ENCODE assay signal across 36 cellular contexts in the genomic region with DNA sequence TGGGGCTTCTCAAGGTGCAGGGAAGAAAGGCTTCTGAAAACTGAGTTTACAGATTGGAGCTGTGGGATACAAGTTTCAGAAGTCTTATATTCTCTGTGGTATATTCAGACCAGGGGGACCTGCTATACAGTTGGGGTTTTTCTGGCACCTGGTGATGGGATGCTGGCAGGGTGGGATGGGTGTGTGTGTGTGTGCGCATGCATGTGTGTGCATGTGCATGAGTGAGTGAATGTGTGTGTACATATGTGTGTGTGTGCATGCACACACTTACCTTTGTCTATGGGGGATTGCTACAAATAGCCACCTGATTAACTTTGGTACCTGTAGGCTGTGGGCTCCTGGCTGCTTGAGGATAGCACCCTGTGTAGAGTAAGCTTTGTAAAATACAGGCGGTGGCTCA.
"Had no signal": no experiment of that assay in that cellular context is flagged by ENCODE, and none has a peak within 500 bp of the region (broad histone marks: within the 10 kb centered on the region; RNA-seq: fewer than 3 reads in every experiment).

No MANE protein-coding gene starts in this region.

- H3K4me3 ChIP-seq: adrenal gland, body of pancreas, breast epithelium, cardiac muscle cell, colonic mucosa, esophagus squamous epithelium, gastroesophageal sphincter had no signal

- H3K27ac Mint-ChIP-seq: activated CD4-positive, alpha-beta memory T cell treated with anti-CD3 and anti-CD28 coated beads for 36 hours; activated CD4-positive, alpha-beta T cell treated with anti-CD3 and anti-CD28 coated beads for 36 hours; activated CD4-positive, alpha-beta T cell treated with anti-CD3 and anti-CD28 coated beads, Interleukin-2, amount 10 ng/mL, durations not matched to agents 24 days and 14 days; activated CD8-positive, alpha-beta memory T cell treated with anti-CD3 and anti-CD28 coated beads, Interleukin-2, amount 10 ng/mL, durations not matched to agents 7 days and 5 days; activated CD8-positive, alpha-beta T cell treated with anti-CD3 and anti-CD28 coated beads, Interleukin-2, amount 10 ng/mL, durations not matched to agents 7 days and 5 days; activated naive CD4-positive, alpha-beta T cell treated with anti-CD3 and anti-CD28 coated beads for 36 hours; activated naive CD4-positive, alpha-beta T cell treated with anti-CD3 and anti-CD28 coated beads, Interleukin-2, amount 50 U/mL, for 24 hours; activated naive CD8-positive, alpha-beta T cell treated with anti-CD3 and anti-CD28 coated beads for 36 hours; activated naive CD8-positive, alpha-beta T cell treated with anti-CD3 and anti-CD28 coated beads, Interleukin-2, amount 50 U/mL, for 24 hours; activated T-helper 1 cell treated with anti-CD3 and anti-CD28 coated beads, Interleukin-12 subunit alpha, Interleukin-12 subunit beta, Interleukin-2, Interleukin-4 antibody, amounts not matched to agents 30 ng/mL and 10 ng/mL and 1 ng/mL, durations not matched to agents 14 hours and 24 hours and 36 hours; activated T-helper 2 cell treated with anti-CD3 and anti-CD28 coated beads, Interferon-gamma antibody, Interleukin-2, Interleukin-4, amounts not matched to agents 10 μg/mL and 5 μg/mL and 100 μg/mL, durations not matched to agents 14 hours and 24 hours and 36 hours; T-helper 17 cell; T-helper 2 cell treated with Interferon-gamma antibody and Interleukin-4, amounts not matched to agents 5 μg/mL and 100 μg/mL, for 36 hours had no signal

- ATAC-seq: activated CD4-positive, alpha-beta T cell treated with anti-CD3 and anti-CD28 coated beads for 36 hours; activated CD8-positive, alpha-beta memory T cell treated with anti-CD3 and anti-CD28 coated beads, Interleukin-2, amount 10 ng/mL, durations not matched to agents 7 days and 5 days; activated CD8-positive, alpha-beta T cell treated with anti-CD3 and anti-CD28 coated beads, Interleukin-2, amount 10 ng/mL, durations not matched to agents 7 days and 5 days; activated naive CD8-positive, alpha-beta T cell treated with anti-CD3 and anti-CD28 coated beads, Interleukin-2, amount 50 U/mL, for 24 hours; body of pancreas; gastroesophageal sphincter; T-helper 17 cell had no signal

- H3K4me3 Mint-ChIP-seq: activated CD4-positive, alpha-beta memory T cell treated with anti-CD3 and anti-CD28 coated beads for 36 hours; activated CD4-positive, alpha-beta T cell treated with anti-CD3 and anti-CD28 coated beads for 36 hours; activated CD4-positive, alpha-beta T cell treated with anti-CD3 and anti-CD28 coated beads, Interleukin-2, amount 10 ng/mL, durations not matched to agents 24 days and 14 days; activated CD8-positive, alpha-beta memory T cell treated with anti-CD3 and anti-CD28 coated beads, Interleukin-2, amount 10 ng/mL, durations not matched to agents 7 days and 5 days; activated CD8-positive, alpha-beta T cell treated with anti-CD3 and anti-CD28 coated beads, Interleukin-2, amount 10 ng/mL, durations not matched to agents 7 days and 5 days; activated naive CD4-positive, alpha-beta T cell treated with anti-CD3 and anti-CD28 coated beads for 36 hours; activated naive CD4-positive, alpha-beta T cell treated with anti-CD3 and anti-CD28 coated beads, Interleukin-2, amount 50 U/mL, for 24 hours; activated naive CD8-positive, alpha-beta T cell treated with anti-CD3 and anti-CD28 coated beads for 36 hours; activated naive CD8-positive, alpha-beta T cell treated with anti-CD3 and anti-CD28 coated beads, Interleukin-2, amount 50 U/mL, for 24 hours; activated T-helper 1 cell treated with anti-CD3 and anti-CD28 coated beads, Interleukin-12 subunit alpha, Interleukin-12 subunit beta, Interleukin-2, Interleukin-4 antibody, amounts not matched to agents 30 ng/mL and 10 ng/mL and 1 ng/mL, durations not matched to agents 14 hours and 24 hours and 36 hours; T-helper 17 cell; T-helper 2 cell treated with Interferon-gamma antibody and Interleukin-4, amounts not matched to agents 5 μg/mL and 100 μg/mL, for 36 hours had no signal

- H3K4me1 Mint-ChIP-seq: activated CD4-positive, alpha-beta T cell treated with anti-CD3 and anti-CD28 coated beads for 36 hours; activated CD4-positive, alpha-beta T cell treated with anti-CD3 and anti-CD28 coated beads, Interleukin-2, amount 10 ng/mL, durations not matched to agents 24 days and 14 days; activated CD8-positive, alpha-beta memory T cell treated with anti-CD3 and anti-CD28 coated beads, Interleukin-2, amount 10 ng/mL, durations not matched to agents 7 days and 5 days; activated naive CD4-positive, alpha-beta T cell treated with anti-CD3 and anti-CD28 coated beads, Interleukin-2, amount 50 U/mL, for 24 hours; activated naive CD8-positive, alpha-beta T cell treated with anti-CD3 and anti-CD28 coated beads for 36 hours; activated naive CD8-positive, alpha-beta T cell treated with anti-CD3 and anti-CD28 coated beads, Interleukin-2, amount 50 U/mL, for 24 hours; T-helper 17 cell had no signal

- DNase-seq: activated CD4-positive, alpha-beta memory T cell treated with anti-CD3 and anti-CD28 coated beads for 36 hours; activated CD4-positive, alpha-beta T cell treated with anti-CD3 and anti-CD28 coated beads for 36 hours; activated CD4-positive, alpha-beta T cell treated with anti-CD3 and anti-CD28 coated beads, Interleukin-2, amount 10 ng/mL, durations not matched to agents 24 days and 14 days; activated CD4-positive, CD25-positive, alpha-beta regulatory T cell; activated CD4-positive, CD25-positive, alpha-beta regulatory T cell treated with anti-CD3 and anti-CD28 coated beads, Interleukin-2, amount 50 U/mL, for 72 hours; activated CD8-positive, alpha-beta memory T cell treated with anti-CD3 and anti-CD28 coated beads, Interleukin-2, amount 10 ng/mL, durations not matched to agents 7 days and 5 days; activated CD8-positive, alpha-beta memory T cell treated with anti-CD3 and anti-CD28 coated beads, Interleukin-2, amount 50 U/mL, for 4 hours; activated CD8-positive, alpha-beta T cell treated with anti-CD3 and anti-CD28 coated beads, Interleukin-2, amount 10 ng/mL, durations not matched to agents 7 days and 5 days; activated effector memory CD4-positive, alpha-beta T cell treated with anti-CD3 and anti-CD28 coated beads, Interleukin-2, amount 50 U/mL, for 16 hours; activated naive CD4-positive, alpha-beta T cell treated with anti-CD3 and anti-CD28 coated beads for 36 hours; activated naive CD8-positive, alpha-beta T cell treated with anti-CD3 and anti-CD28 coated beads for 36 hours; activated naive CD8-positive, alpha-beta T cell treated with anti-CD3 and anti-CD28 coated beads, Interleukin-2, amount 50 U/mL, for 24 hours; activated T-cell treated with anti-CD3 and anti-CD28 coated beads, Interleukin-2, amount 50 U/mL, for 1 hour; activated T-cell treated with anti-CD3 and anti-CD28 coated beads, Interleukin-2, amount 50 U/mL, for 48 hours; adrenal gland; amygdala; aorta; body of pancreas; central memory CD4-positive, alpha-beta T cell; cerebellar nuclear complex; colonic mucosa; effector CD8-positive, alpha-beta T cell; esophagus squamous epithelium; foreskin melanocyte; head of caudate nucleus; T-helper 1 cell; T-helper 17 cell; T1000 had no signal

- H3K36me3 ChIP-seq: adrenal gland, breast epithelium, cardiac muscle cell, colonic mucosa, esophagus squamous epithelium, gastroesophageal sphincter had no signal

- H3K27me3 ChIP-seq: adrenal gland, body of pancreas, breast epithelium, cardiac muscle cell, colonic mucosa, esophagus squamous epithelium, gastroesophageal sphincter had no signal

- H3K9me3 ChIP-seq: adrenal gland, body of pancreas, breast epithelium, colonic mucosa, esophagus squamous epithelium, gastroesophageal sphincter had no signal

- H3K9me3 Mint-ChIP-seq: activated CD4-positive, alpha-beta memory T cell treated with anti-CD3 and anti-CD28 coated beads for 36 hours; activated CD4-positive, alpha-beta T cell treated with anti-CD3 and anti-CD28 coated beads, Interleukin-2, amount 10 ng/mL, durations not matched to agents 24 days and 14 days; activated naive CD4-positive, alpha-beta T cell treated with anti-CD3 and anti-CD28 coated beads for 36 hours; activated naive CD4-positive, alpha-beta T cell treated with anti-CD3 and anti-CD28 coated beads, Interleukin-2, amount 50 U/mL, for 24 hours; activated naive CD8-positive, alpha-beta T cell treated with anti-CD3 and anti-CD28 coated beads for 36 hours; activated naive CD8-positive, alpha-beta T cell treated with anti-CD3 and anti-CD28 coated beads, Interleukin-2, amount 50 U/mL, for 24 hours; activated T-helper 1 cell treated with anti-CD3 and anti-CD28 coated beads, Interleukin-12 subunit alpha, Interleukin-12 subunit beta, Interleukin-2, Interleukin-4 antibody, amounts not matched to agents 30 ng/mL and 10 ng/mL and 1 ng/mL, durations not matched to agents 14 hours and 24 hours and 36 hours; activated T-helper 2 cell treated with anti-CD3 and anti-CD28 coated beads, Interferon-gamma antibody, Interleukin-2, Interleukin-4, amounts not matched to agents 10 μg/mL and 5 μg/mL and 100 μg/mL, durations not matched to agents 14 hours and 24 hours and 36 hours; T-helper 2 cell treated with Interferon-gamma antibody and Interleukin-4, amounts not matched to agents 5 μg/mL and 100 μg/mL, for 36 hours had no signal

- H3K36me3 Mint-ChIP-seq: activated CD4-positive, alpha-beta memory T cell treated with anti-CD3 and anti-CD28 coated beads for 36 hours; activated CD8-positive, alpha-beta memory T cell treated with anti-CD3 and anti-CD28 coated beads, Interleukin-2, amount 10 ng/mL, durations not matched to agents 7 days and 5 days; activated naive CD4-positive, alpha-beta T cell treated with anti-CD3 and anti-CD28 coated beads, Interleukin-2, amount 50 U/mL, for 24 hours; activated naive CD8-positive, alpha-beta T cell treated with anti-CD3 and anti-CD28 coated beads for 36 hours had no signal

- H3K4me1 ChIP-seq: adrenal gland, body of pancreas, breast epithelium, colonic mucosa, esophagus squamous epithelium, gastroesophageal sphincter had no signal

- H3K27ac ChIP-seq: adrenal gland, body of pancreas, breast epithelium, cardiac muscle cell, colonic mucosa, epithelial cell of prostate, esophagus squamous epithelium, gastroesophageal sphincter had no signal
